1 cellular context compared by ENCODE assay signal in the genomic region with DNA sequence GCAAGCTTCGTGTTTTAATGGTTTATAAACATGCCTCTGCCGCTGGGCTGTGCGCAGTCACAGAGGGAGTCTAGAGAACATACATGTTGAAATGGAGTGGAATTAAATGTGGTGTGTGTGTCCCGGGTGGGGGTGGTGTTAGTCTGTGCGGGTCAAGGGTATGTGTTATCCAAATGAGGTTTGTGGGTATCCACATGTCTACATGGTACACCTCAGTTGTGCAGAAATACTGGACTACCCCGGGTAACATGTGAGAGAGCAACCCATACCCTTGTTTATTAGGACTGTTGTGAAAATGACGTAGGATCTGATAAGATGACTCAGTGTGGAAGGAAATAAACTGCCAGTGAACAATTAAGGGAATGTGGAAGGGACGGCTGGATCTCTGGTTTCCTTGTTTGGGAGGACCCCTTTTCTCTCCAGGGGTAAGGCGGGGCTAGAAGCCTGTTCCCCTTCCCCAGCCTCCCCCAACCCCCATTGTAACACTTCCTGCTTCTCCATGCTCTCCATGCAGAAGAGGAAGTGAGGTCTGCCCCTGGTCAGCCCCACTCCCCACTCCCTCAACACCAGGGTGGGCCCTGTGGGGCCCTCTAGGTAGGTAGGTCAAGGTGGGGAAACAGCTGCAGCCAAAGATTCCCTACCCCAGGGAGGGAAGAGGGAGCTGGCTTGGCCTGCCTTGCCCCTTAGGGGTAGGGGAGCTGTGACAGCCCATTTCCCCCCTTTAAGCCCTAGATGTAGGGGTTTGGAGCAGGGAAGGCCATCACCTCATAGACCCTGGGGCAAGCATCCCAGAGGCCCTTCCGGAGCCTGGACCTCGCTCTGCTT.
TF ChIP-seq lines count a peak whose summit lies in the region.

No MANE protein-coding gene starts in this region.

TF ChIP-seq in K562, 482 proteins besides CTCF, POLR2A, EP300 and RAD21 (continued from another document and continues in another):
- TF ChIP-seq, protein P1, sequence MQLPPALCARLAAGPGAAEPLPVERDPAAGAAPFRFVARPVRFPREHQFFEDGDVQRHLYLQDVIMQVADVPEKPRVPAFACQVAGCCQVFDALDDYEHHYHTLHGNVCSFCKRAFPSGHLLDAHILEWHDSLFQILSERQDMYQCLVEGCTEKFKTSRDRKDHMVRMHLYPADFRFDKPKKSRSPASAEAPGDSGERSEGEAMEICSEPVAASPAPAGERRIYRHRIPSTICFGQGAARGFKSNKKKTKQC (CRISPR knock-in tag; IDR thresholded peaks at IDR 0.05), result no peak
- TF ChIP-seq CHD2 (IDR thresholded peaks at IDR 0.05; ENCODE audit: low read depth, low read length) (no peak), FOXA3 (CRISPR knock-in tag; conservative IDR thresholded peaks at IDR 0.05 in 1 of 2, IDR thresholded peaks at IDR 0.05 in 1 of 2) (no peak), L3MBTL2 (IDR thresholded peaks at IDR 0.05) (0 out of 2 replicates have a peak, but pooled peaks have one; percentile 17), MAFG (tag; conservative IDR thresholded peaks at IDR 0.05) (no peak), TCF7 (IDR thresholded peaks at IDR 0.05; ENCODE audit: borderline replicate concordance) (no peak), SAFB (IDR thresholded peaks at IDR 0.05; ENCODE audit: borderline replicate concordance, low read depth, low read length) (no peak), GABPB2 (CRISPR knock-in tag; conservative IDR thresholded peaks at IDR 0.05) (no peak), TRIM28 (IDR thresholded peaks at IDR 0.05) (no peak), NR2C1 (IDR thresholded peaks at IDR 0.05) (peak; percentile 30; the same call in 1 of the 2 replicates), NR2C1 (tag; IDR thresholded peaks at IDR 0.05) (no peak), JUN (IDR thresholded peaks at IDR 0.05; ENCODE audit: borderline replicate concordance, low read depth, low read length) (peak; percentile 58), JUN (CRISPR knock-in tag; IDR thresholded peaks at IDR 0.05; ENCODE audit: borderline replicate concordance) (no peak), FIP1L1 (IDR thresholded peaks at IDR 0.05; ENCODE audit: low read depth, low read length, poor library complexity, severe bottlenecking) (no peak), ZNF232 (CRISPR knock-in tag; IDR thresholded peaks at IDR 0.05) (no peak), MYC (IDR thresholded peaks at IDR 0.05; ENCODE audit: low read depth, low read length) (0 out of 2 replicates have a peak, but pooled peaks have one; percentile 15), MYC (CRISPR knock-in tag; IDR thresholded peaks at IDR 0.05; ENCODE audit: borderline replicate concordance, low read depth) (no peak), FOXK2 (conservative IDR thresholded peaks at IDR 0.05 in 1 of 2, IDR thresholded peaks at IDR 0.05 in 1 of 2; ENCODE audit: low read depth in 2 of 2) (peak; percentile 89 to 90), ATF7 (IDR thresholded peaks at IDR 0.05) (peak; percentile 86), ZFX (CRISPR knock-in tag; IDR thresholded peaks at IDR 0.05) (no peak; the same call in none of the 2 replicates), ERF (CRISPR knock-in tag; IDR thresholded peaks at IDR 0.05) (peak; percentile 41), CHD1 (IDR thresholded peaks at IDR 0.05; ENCODE audit: low read length) (no peak), FOXP1 (CRISPR knock-in tag; IDR thresholded peaks at IDR 0.05) (no peak), ARNT (IDR thresholded peaks at IDR 0.05) (no peak), TARDBP (IDR thresholded peaks at IDR 0.05) (no peak), FOXJ2 (tag; IDR thresholded peaks at IDR 0.05) (peak; percentile 87; the same call in 1 of the 2 replicates), ZBTB7A (IDR thresholded peaks at IDR 0.05; ENCODE audit: borderline replicate concordance, control insufficient read depth, low read depth, low read length) (peak; percentile 42; the same call in 1 of the 2 replicates), ZNF175 (CRISPR knock-in tag; IDR thresholded peaks at IDR 0.05; ENCODE audit: low read depth) (peak; percentile 86; the same call in 1 of the 2 replicates), MTF1 (CRISPR knock-in tag; IDR thresholded peaks at IDR 0.05; ENCODE audit: borderline replicate concordance) (no peak), SREBF2 (CRISPR knock-in tag; IDR thresholded peaks at IDR 0.05) (0 out of 2 replicates have a peak, but pooled peaks have one; percentile 12), HDAC2 (IDR thresholded peaks at IDR 0.05) (peak; percentile 21; the same call in 1 of the 2 replicates), SMAD4 (CRISPR knock-in tag; conservative IDR thresholded peaks at IDR 0.05) (no peak), TCF3 (CRISPR knock-in tag; IDR thresholded peaks at IDR 0.05) (no peak), TCFL5 (CRISPR knock-in tag; conservative IDR thresholded peaks at IDR 0.05) (peak; percentile 65), IFI16 (CRISPR knock-in tag; IDR thresholded peaks at IDR 0.05) (no peak), HLTF (IDR thresholded peaks at IDR 0.05) (no peak), NFE2L1 (tag; IDR thresholded peaks at IDR 0.05; ENCODE audit: borderline replicate concordance, low read depth) (no peak), HSF4 (CRISPR knock-in tag; IDR thresholded peaks at IDR 0.05; ENCODE audit: borderline replicate concordance) (no peak)
- TF ChIP-seq, protein P2, sequence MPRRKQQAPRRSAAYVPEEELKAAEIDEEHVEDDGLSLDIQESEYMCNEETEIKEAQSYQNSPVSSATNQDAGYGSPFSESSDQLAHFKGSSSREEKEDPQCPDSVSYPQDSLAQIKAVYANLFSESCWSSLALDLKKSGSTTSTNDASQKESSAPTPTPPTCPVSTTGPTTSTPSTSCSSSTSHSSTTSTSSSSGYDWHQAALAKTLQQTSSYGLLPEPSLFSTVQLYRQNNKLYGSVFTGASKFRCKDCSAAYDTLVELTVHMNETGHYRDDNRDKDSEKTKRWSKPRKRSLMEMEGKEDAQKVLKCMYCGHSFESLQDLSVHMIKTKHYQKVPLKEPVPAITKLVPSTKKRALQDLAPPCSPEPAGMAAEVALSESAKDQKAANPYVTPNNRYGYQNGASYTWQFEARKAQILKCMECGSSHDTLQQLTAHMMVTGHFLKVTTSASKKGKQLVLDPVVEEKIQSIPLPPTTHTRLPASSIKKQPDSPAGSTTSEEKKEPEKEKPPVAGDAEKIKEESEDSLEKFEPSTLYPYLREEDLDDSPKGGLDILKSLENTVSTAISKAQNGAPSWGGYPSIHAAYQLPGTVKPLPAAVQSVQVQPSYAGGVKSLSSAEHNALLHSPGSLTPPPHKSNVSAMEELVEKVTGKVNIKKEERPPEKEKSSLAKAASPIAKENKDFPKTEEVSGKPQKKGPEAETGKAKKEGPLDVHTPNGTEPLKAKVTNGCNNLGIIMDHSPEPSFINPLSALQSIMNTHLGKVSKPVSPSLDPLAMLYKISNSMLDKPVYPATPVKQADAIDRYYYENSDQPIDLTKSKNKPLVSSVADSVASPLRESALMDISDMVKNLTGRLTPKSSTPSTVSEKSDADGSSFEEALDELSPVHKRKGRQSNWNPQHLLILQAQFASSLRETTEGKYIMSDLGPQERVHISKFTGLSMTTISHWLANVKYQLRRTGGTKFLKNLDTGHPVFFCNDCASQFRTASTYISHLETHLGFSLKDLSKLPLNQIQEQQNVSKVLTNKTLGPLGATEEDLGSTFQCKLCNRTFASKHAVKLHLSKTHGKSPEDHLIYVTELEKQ (CRISPR knock-in tag; IDR thresholded peaks at IDR 0.05), result 0 out of 2 replicates have a peak, but pooled peaks have one; percentile 54
- TF ChIP-seq, protein P3, sequence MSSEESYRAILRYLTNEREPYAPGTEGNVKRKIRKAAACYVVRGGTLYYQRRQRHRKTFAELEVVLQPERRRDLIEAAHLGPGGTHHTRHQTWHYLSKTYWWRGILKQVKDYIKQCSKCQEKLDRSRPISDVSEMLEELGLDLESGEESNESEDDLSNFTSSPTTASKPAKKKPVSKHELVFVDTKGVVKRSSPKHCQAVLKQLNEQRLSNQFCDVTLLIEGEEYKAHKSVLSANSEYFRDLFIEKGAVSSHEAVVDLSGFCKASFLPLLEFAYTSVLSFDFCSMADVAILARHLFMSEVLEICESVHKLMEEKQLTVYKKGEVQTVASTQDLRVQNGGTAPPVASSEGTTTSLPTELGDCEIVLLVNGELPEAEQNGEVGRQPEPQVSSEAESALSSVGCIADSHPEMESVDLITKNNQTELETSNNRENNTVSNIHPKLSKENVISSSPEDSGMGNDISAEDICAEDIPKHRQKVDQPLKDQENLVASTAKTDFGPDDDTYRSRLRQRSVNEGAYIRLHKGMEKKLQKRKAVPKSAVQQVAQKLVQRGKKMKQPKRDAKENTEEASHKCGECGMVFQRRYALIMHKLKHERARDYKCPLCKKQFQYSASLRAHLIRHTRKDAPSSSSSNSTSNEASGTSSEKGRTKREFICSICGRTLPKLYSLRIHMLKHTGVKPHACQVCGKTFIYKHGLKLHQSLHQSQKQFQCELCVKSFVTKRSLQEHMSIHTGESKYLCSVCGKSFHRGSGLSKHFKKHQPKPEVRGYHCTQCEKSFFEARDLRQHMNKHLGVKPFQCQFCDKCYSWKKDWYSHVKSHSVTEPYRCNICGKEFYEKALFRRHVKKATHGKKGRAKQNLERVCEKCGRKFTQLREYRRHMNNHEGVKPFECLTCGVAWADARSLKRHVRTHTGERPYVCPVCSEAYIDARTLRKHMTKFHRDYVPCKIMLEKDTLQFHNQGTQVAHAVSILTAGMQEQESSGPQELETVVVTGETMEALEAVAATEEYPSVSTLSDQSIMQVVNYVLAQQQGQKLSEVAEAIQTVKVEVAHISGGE (CRISPR knock-in tag; IDR thresholded peaks at IDR 0.05), result peak in 1 of 3 experiments; percentile 81; a peak in 2 of 6 replicates
- TF ChIP-seq, protein P4, sequence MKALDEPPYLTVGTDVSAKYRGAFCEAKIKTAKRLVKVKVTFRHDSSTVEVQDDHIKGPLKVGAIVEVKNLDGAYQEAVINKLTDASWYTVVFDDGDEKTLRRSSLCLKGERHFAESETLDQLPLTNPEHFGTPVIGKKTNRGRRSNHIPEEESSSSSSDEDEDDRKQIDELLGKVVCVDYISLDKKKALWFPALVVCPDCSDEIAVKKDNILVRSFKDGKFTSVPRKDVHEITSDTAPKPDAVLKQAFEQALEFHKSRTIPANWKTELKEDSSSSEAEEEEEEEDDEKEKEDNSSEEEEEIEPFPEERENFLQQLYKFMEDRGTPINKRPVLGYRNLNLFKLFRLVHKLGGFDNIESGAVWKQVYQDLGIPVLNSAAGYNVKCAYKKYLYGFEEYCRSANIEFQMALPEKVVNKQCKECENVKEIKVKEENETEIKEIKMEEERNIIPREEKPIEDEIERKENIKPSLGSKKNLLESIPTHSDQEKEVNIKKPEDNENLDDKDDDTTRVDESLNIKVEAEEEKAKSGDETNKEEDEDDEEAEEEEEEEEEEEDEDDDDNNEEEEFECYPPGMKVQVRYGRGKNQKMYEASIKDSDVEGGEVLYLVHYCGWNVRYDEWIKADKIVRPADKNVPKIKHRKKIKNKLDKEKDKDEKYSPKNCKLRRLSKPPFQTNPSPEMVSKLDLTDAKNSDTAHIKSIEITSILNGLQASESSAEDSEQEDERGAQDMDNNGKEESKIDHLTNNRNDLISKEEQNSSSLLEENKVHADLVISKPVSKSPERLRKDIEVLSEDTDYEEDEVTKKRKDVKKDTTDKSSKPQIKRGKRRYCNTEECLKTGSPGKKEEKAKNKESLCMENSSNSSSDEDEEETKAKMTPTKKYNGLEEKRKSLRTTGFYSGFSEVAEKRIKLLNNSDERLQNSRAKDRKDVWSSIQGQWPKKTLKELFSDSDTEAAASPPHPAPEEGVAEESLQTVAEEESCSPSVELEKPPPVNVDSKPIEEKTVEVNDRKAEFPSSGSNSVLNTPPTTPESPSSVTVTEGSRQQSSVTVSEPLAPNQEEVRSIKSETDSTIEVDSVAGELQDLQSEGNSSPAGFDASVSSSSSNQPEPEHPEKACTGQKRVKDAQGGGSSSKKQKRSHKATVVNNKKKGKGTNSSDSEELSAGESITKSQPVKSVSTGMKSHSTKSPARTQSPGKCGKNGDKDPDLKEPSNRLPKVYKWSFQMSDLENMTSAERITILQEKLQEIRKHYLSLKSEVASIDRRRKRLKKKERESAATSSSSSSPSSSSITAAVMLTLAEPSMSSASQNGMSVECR (CRISPR knock-in tag; IDR thresholded peaks at IDR 0.05), result no peak
- TF ChIP-seq, protein P5, sequence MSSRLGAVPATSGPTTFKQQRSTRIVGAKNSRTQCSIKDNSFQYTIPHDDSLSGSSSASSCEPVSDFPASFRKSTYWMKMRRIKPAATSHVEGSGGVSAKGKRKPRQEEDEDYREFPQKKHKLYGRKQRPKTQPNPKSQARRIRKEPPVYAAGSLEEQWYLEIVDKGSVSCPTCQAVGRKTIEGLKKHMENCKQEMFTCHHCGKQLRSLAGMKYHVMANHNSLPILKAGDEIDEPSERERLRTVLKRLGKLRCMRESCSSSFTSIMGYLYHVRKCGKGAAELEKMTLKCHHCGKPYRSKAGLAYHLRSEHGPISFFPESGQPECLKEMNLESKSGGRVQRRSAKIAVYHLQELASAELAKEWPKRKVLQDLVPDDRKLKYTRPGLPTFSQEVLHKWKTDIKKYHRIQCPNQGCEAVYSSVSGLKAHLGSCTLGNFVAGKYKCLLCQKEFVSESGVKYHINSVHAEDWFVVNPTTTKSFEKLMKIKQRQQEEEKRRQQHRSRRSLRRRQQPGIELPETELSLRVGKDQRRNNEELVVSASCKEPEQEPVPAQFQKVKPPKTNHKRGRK (tag; IDR thresholded peaks at IDR 0.05), result no peak
- TF ChIP-seq, protein P6, sequence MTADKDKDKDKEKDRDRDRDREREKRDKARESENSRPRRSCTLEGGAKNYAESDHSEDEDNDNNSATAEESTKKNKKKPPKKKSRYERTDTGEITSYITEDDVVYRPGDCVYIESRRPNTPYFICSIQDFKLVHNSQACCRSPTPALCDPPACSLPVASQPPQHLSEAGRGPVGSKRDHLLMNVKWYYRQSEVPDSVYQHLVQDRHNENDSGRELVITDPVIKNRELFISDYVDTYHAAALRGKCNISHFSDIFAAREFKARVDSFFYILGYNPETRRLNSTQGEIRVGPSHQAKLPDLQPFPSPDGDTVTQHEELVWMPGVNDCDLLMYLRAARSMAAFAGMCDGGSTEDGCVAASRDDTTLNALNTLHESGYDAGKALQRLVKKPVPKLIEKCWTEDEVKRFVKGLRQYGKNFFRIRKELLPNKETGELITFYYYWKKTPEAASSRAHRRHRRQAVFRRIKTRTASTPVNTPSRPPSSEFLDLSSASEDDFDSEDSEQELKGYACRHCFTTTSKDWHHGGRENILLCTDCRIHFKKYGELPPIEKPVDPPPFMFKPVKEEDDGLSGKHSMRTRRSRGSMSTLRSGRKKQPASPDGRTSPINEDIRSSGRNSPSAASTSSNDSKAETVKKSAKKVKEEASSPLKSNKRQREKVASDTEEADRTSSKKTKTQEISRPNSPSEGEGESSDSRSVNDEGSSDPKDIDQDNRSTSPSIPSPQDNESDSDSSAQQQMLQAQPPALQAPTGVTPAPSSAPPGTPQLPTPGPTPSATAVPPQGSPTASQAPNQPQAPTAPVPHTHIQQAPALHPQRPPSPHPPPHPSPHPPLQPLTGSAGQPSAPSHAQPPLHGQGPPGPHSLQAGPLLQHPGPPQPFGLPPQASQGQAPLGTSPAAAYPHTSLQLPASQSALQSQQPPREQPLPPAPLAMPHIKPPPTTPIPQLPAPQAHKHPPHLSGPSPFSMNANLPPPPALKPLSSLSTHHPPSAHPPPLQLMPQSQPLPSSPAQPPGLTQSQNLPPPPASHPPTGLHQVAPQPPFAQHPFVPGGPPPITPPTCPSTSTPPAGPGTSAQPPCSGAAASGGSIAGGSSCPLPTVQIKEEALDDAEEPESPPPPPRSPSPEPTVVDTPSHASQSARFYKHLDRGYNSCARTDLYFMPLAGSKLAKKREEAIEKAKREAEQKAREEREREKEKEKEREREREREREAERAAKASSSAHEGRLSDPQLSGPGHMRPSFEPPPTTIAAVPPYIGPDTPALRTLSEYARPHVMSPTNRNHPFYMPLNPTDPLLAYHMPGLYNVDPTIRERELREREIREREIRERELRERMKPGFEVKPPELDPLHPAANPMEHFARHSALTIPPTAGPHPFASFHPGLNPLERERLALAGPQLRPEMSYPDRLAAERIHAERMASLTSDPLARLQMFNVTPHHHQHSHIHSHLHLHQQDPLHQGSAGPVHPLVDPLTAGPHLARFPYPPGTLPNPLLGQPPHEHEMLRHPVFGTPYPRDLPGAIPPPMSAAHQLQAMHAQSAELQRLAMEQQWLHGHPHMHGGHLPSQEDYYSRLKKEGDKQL (CRISPR knock-in tag; IDR thresholded peaks at IDR 0.05; ENCODE audit: borderline replicate concordance), result no peak
